ENCODE assay signal across 8 cellular contexts in genomic region chr16:11794991-11795886, GRCh38. TPM values are rescaled to one million over a fixed set of nuclear protein-coding genes. Genes with fewer than 3 reads are reported as not detected.
DNase-seq lines count a peak whose midpoint lies in the region; ATAC-seq and TF ChIP-seq lines count a peak whose summit lies in the region.

No MANE protein-coding gene starts in this region.

- H3K36me3 ChIP-seq in spleen, result peaks cover 0 to 26% (median 0%) of the 10 kb centered on the region in 6 donors

- DNase-seq in NCI-H82 (lab: John Stamatoyannopoulos, UW) (peak; percentile 7), NCI-H82 treated with DMSO at 0.1 percent for 48 hours (lab: John Stamatoyannopoulos, UW; ENCODE audit: unreplicated experiment) (no peak), foreskin fibroblast (peak in 1 of 2 donors; percentile 52), spleen (no peak)

- intact Hi-C loops in spleen (cut with DNase I; ENCODE audit: low total_unique reads), result loop anchor here (10.0 kb wide), 1 partner anchor 50 kb away; the partner anchor contains the start of gene TXNDC11

- 81 to 88% (median 84%) methylated on average over 21 of the region's 21 CpGs for WGBS in spleen, 5 donors

- no peaks in the 10 kb centered on the region for H3K27me3 ChIP-seq in spleen (replicated peaks in 1 of 7)

- no peak for ATAC-seq in GM19023 (IDR thresholded peaks at IDR 0.05; ENCODE audit: unreplicated experiment)
- ATAC-seq in HG03354 (IDR thresholded peaks at IDR 0.05; ENCODE audit: poor library complexity, severe bottlenecking, unreplicated experiment), result no peak
- no peak for ATAC-seq in GM21381 (IDR thresholded peaks at IDR 0.05; ENCODE audit: unreplicated experiment)

- H3K9me3 ChIP-seq in spleen, result no peaks in the 10 kb centered on the region

- H3K4me1 ChIP-seq in spleen, result peaks cover 47 to 89% (median 79%) of the 10 kb centered on the region in 6 donors

- no peak for TF ChIP-seq CTCF in VCaP (conservative IDR thresholded peaks at IDR 0.05)
- no peak for TF ChIP-seq CTCF in foreskin fibroblast (IDR thresholded peaks at IDR 0.05; ENCODE audit: low read depth, low read length)
- TF ChIP-seq CTCF in spleen (IDR thresholded peaks at IDR 0.05 in 8 of 11, conservative IDR thresholded peaks at IDR 0.05 in 3 of 11), result no peak

- H3K27ac ChIP-seq in VCaP (peak overlapping the region; percentile 92), spleen (peak overlapping the region; percentile 94 to 99 (median 98))

- no peak for TF ChIP-seq POLR2A in spleen (IDR thresholded peaks at IDR 0.05)

- H3K4me3 ChIP-seq in foreskin fibroblast (ENCODE audit: low read depth in 1 of 2, low read length in 2 of 2) (peak overlapping the region; percentile 89 to 97), spleen (peak overlapping the region in 7 of 8 donors; percentile 61 to 86 (median 75))

RNA-seq across cellular contexts. Expression of gene ZC3H7A, which starts 1.8 kb away (rescaled TPM):
- total RNA-seq in spleen, result 100 to 1,000 TPM in 3 of 7 donors, 10 to 100 TPM in 4; 77.1 to 118 (median 90.3) TPM
- polyA plus RNA-seq in spleen, result 10 to 100 TPM; 28.7 to 41.6 (median 34.1) TPM

RNA-seq across cellular contexts. Expression of gene TXNDC11, which starts 52.6 kb away (rescaled TPM):
- 100 to 1,000 TPM in 1 of 7 donors, 10 to 100 TPM in 6; 42.7 to 104 (median 64.0) TPM for total RNA-seq in spleen
- 10 to 100 TPM; 28.3 to 43.4 (median 36.6) TPM for polyA plus RNA-seq in spleen

RNA-seq across cellular contexts. Expression of gene RSL1D1, which starts 56.1 kb away (rescaled TPM):
- total RNA-seq in spleen, result 100 to 1,000 TPM in 6 of 7 donors, 10 to 100 TPM in 1; 85.8 to 135 (median 112) TPM
- polyA plus RNA-seq in spleen, result 100 to 1,000 TPM in 2 of 3 donors, 10 to 100 TPM in 1; 75.6 to 124 (median 104) TPM
